In genomic region chr22:49398646-49399045, GRCh38 we compare ENCODE assay signal across 14 cellular contexts.
DNase-seq lines count a peak whose midpoint lies in the region; ATAC-seq and TF ChIP-seq lines count a peak whose summit lies in the region.
"Had no signal": no experiment of that assay in that cellular context is flagged by ENCODE, and none has a peak within 500 bp of the region (broad histone marks: within the 10 kb centered on the region; RNA-seq: fewer than 3 reads in every experiment).

No MANE protein-coding gene starts in this region.

- WGBS in spleen, 5 donors: 79 to 85% (median 81%) methylated on average over 9 to 15 of the region's 15 CpGs

- H3K9me3 Mint-ChIP-seq in activated CD8-positive, alpha-beta T cell treated with anti-CD3 and anti-CD28 coated beads, Interleukin-2, amount 10 ng/mL, durations not matched to agents 7 days and 5 days (ENCODE audit: insufficient read depth): no peaks in the 10 kb centered on the region
- peaks cover 8% of the 10 kb centered on the region for H3K9me3 Mint-ChIP-seq in activated CD8-positive, alpha-beta T cell treated with anti-CD3 and anti-CD28 coated beads for 36 hours
- H3K9me3 Mint-ChIP-seq in neural crest cell: no peaks in the 10 kb centered on the region
- H3K9me3 Mint-ChIP-seq: CD8-positive, alpha-beta memory T cell had no signal

- peaks cover under 1% of the 10 kb centered on the region for H3K27me3 Mint-ChIP-seq in activated CD8-positive, alpha-beta T cell treated with anti-CD3 and anti-CD28 coated beads, Interleukin-2, amount 10 ng/mL, durations not matched to agents 7 days and 5 days (ENCODE audit: low read depth)
- H3K27me3 Mint-ChIP-seq in activated CD8-positive, alpha-beta T cell treated with anti-CD3 and anti-CD28 coated beads for 36 hours: no peaks in the 10 kb centered on the region
- peaks cover 4% of the 10 kb centered on the region for H3K27me3 Mint-ChIP-seq in neural crest cell (ENCODE audit: low read depth)

- TF ChIP-seq POLR2A in spleen (IDR thresholded peaks at IDR 0.05): no peak

- CTCF ChIA-PET in activated CD8-positive, alpha-beta T cell treated with anti-CD3 and anti-CD28 coated beads, Interleukin-2, amount 10 ng/mL, durations not matched to agents 7 days and 5 days (lab: Charles Lee): no interaction called here
- CTCF ChIA-PET in activated CD8-positive, alpha-beta T cell treated with anti-CD3 and anti-CD28 coated beads for 36 hours (lab: Charles Lee): no interaction called here

- intact Hi-C loops in activated CD8-positive, alpha-beta T cell treated with anti-CD3 and anti-CD28 coated beads for 36 hours (cut with micrococcal nuclease): no loop called here
- intact Hi-C loops in spleen (cut with DNase I; ENCODE audit: low total_unique reads): no loop called here

- H3K36me3 ChIP-seq in spleen: no peaks in the 10 kb centered on the region

- H3K4me1 ChIP-seq in spleen: no peaks in the 10 kb centered on the region
- H3K4me1 ChIP-seq: Caco-2 had no signal

- H3K4me3 Mint-ChIP-seq in activated CD8-positive, alpha-beta T cell treated with anti-CD3 and anti-CD28 coated beads, Interleukin-2, amount 10 ng/mL, durations not matched to agents 7 days and 5 days: no peak overlapping the region
- no peak overlapping the region for H3K4me3 Mint-ChIP-seq in activated CD8-positive, alpha-beta T cell treated with anti-CD3 and anti-CD28 coated beads for 36 hours
- no peak overlapping the region for H3K4me3 Mint-ChIP-seq in neural crest cell
- H3K4me3 Mint-ChIP-seq: CD8-positive, alpha-beta memory T cell; HFFc6 had no signal

- H3K27ac ChIP-seq in spleen: no peak overlapping the region
- H3K27ac ChIP-seq: 22Rv1 had no signal

- H3K4me1 Mint-ChIP-seq in activated CD8-positive, alpha-beta T cell treated with anti-CD3 and anti-CD28 coated beads, Interleukin-2, amount 10 ng/mL, durations not matched to agents 7 days and 5 days (ENCODE audit: low read depth): no peaks in the 10 kb centered on the region
- no peaks in the 10 kb centered on the region for H3K4me1 Mint-ChIP-seq in activated CD8-positive, alpha-beta T cell treated with anti-CD3 and anti-CD28 coated beads for 36 hours (ENCODE audit: low read depth)
- peaks cover 9% of the 10 kb centered on the region for H3K4me1 Mint-ChIP-seq in neural crest cell
- H3K4me1 Mint-ChIP-seq: CD14-positive monocyte; CD8-positive, alpha-beta memory T cell had no signal

- peaks cover 0 to 37% (median 0%) of the 10 kb centered on the region in 7 donors for H3K27me3 ChIP-seq in spleen (replicated peaks in 1 of 7)

- H3K36me3 Mint-ChIP-seq in activated CD8-positive, alpha-beta T cell treated with anti-CD3 and anti-CD28 coated beads, Interleukin-2, amount 10 ng/mL, durations not matched to agents 7 days and 5 days (ENCODE audit: low read depth): no peaks in the 10 kb centered on the region
- no peaks in the 10 kb centered on the region for H3K36me3 Mint-ChIP-seq in activated CD8-positive, alpha-beta T cell treated with anti-CD3 and anti-CD28 coated beads for 36 hours (ENCODE audit: low read depth)
- H3K36me3 Mint-ChIP-seq in neural crest cell (ENCODE audit: low read depth): no peaks in the 10 kb centered on the region
- H3K36me3 Mint-ChIP-seq: CD14-positive monocyte; CD8-positive, alpha-beta memory T cell had no signal

- ATAC-seq in activated CD8-positive, alpha-beta T cell treated with anti-CD3 and anti-CD28 coated beads, Interleukin-2, amount 10 ng/mL, durations not matched to agents 7 days and 5 days: no peak
- ATAC-seq in activated CD8-positive, alpha-beta T cell treated with anti-CD3 and anti-CD28 coated beads for 36 hours: no peak
- ATAC-seq in HG02678 (IDR thresholded peaks at IDR 0.05; ENCODE audit: unreplicated experiment): no peak

- peaks cover 0 to 18% (median 10%) of the 10 kb centered on the region in 8 donors for H3K9me3 ChIP-seq in spleen
- H3K9me3 ChIP-seq: Caco-2 had no signal

- H3K4me3 ChIP-seq in spleen: no peak overlapping the region

- peak; percentile 16 for DNase-seq in activated CD8-positive, alpha-beta T cell treated with anti-CD3 and anti-CD28 coated beads, Interleukin-2, amount 10 ng/mL, durations not matched to agents 7 days and 5 days
- no peak for DNase-seq in activated CD8-positive, alpha-beta T cell treated with anti-CD3 and anti-CD28 coated beads for 36 hours
- DNase-seq in islet precursor cell (peak; percentile 45), neural crest cell (ENCODE audit: low read depth, low spot score) (no peak), spleen (peak; percentile 56), DMS53 (lab: John Stamatoyannopoulos, UW) (no peak), DMS 273 treated with DMSO at 0.1 percent for 48 hours (lab: John Stamatoyannopoulos, UW) (no peak)
- DNase-seq: Caco-2; CD8-positive, alpha-beta memory T cell; HCEC 1CT; HFFc6 had no signal

- H3K27ac Mint-ChIP-seq in activated CD8-positive, alpha-beta T cell treated with anti-CD3 and anti-CD28 coated beads, Interleukin-2, amount 10 ng/mL, durations not matched to agents 7 days and 5 days: no peak overlapping the region
- no peak overlapping the region for H3K27ac Mint-ChIP-seq in activated CD8-positive, alpha-beta T cell treated with anti-CD3 and anti-CD28 coated beads for 36 hours
- H3K27ac Mint-ChIP-seq in neural crest cell (ENCODE audit: unreplicated experiment): peak overlapping the region; percentile 19
- H3K27ac Mint-ChIP-seq: CD14-positive monocyte; CD8-positive, alpha-beta memory T cell; HFFc6 had no signal

- no peak for TF ChIP-seq CTCF in activated CD8-positive, alpha-beta T cell treated with anti-CD3 and anti-CD28 coated beads for 36 hours (IDR thresholded peaks at IDR 0.05)
- TF ChIP-seq CTCF in neural crest cell (conservative IDR thresholded peaks at IDR 0.05) (no peak), spleen (IDR thresholded peaks at IDR 0.05 in 8 of 11, conservative IDR thresholded peaks at IDR 0.05 in 3 of 11) (no peak)

- POLR2A ChIA-PET in activated CD8-positive, alpha-beta T cell treated with anti-CD3 and anti-CD28 coated beads, Interleukin-2, amount 10 ng/mL, durations not matched to agents 7 days and 5 days (lab: Charles Lee): no interaction called here
- POLR2A ChIA-PET in activated CD8-positive, alpha-beta T cell treated with anti-CD3 and anti-CD28 coated beads for 36 hours (lab: Charles Lee): no interaction called here

Comparison
In these comparisons a context has a peak if more than half of its experiments do, and no peak if none do; other contexts are left out.
1. DNase-seq: peak in activated CD8-positive, alpha-beta T cell treated with anti-CD3 and anti-CD28 coated beads, Interleukin-2, amount 10 ng/mL, durations not matched to agents 7 days and 5 days (single experiment), islet precursor cell (single experiment) and spleen (single experiment); none in activated CD8-positive, alpha-beta T cell treated with anti-CD3 and anti-CD28 coated beads for 36 hours (single experiment), neural crest cell (single experiment), DMS53 (single experiment) and DMS 273 treated with DMSO at 0.1 percent for 48 hours (single experiment).